Comparison of ENCODE assay signal across 11 cellular contexts in the genomic region with DNA sequence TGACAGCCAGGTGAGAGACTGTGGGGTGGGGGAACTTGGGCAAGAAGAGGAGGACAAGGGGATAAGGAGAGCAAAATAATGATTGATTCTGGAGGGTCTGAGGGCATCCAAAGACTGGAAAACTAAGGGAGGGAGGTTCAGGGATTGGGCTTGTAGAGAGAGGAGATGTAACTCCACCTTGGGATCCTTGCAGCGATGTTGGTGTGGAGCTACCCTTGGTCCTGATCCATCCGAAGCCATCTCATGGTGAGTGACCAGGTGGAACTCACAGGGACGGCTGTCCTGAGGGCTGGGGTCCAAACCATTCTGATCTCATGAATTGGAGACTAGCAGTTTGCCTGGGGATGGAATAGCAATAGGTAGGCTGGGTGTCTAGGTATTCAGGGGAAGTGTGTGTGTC. TPM values are rescaled to one million over a fixed set of nuclear protein-coding genes. Genes with fewer than 3 reads are reported as not detected.
"Had no signal": no experiment of that assay in that cellular context is flagged by ENCODE, and none has a peak within 500 bp of the region (broad histone marks: within the 10 kb centered on the region; RNA-seq: fewer than 3 reads in every experiment).

No MANE protein-coding gene starts in this region.

- H3K4me1 Mint-ChIP-seq: IgD-negative memory B cell had no signal

- H3K4me3 Mint-ChIP-seq: IgD-negative memory B cell had no signal

- H3K9me3 ChIP-seq: HAP-1 had no signal

- H3K4me2 ChIP-seq: KMS-11 had no signal

- H3K36me3 Mint-ChIP-seq: IgD-negative memory B cell had no signal

- H3K4me1 ChIP-seq: HAP-1 had no signal

- H3K27ac ChIP-seq: HL-60, KMS-11 had no signal

- DNase-seq: GOT3, H7, KBM-7 had no signal

- H3K4me3 ChIP-seq: HAP-1 had no signal

- H3K27ac Mint-ChIP-seq: IgD-negative memory B cell had no signal

- H3K9ac ChIP-seq: KMS-11 had no signal

- FAIRE-seq: HepG2 had no signal

- ATAC-seq: HCT116, HepG2 had no signal

RNA-seq across cellular contexts. Expression of gene RAB41, which starts 1.4 kb away (rescaled TPM):
- total RNA-seq: H4, H7, HepG2, HT1080 had no signal
- polyA plus RNA-seq: HepG2, IgD-negative memory B cell had no signal

RNA-seq across cellular contexts. Expression of gene KIF4A, which starts 9.3 kb away (rescaled TPM):
- polyA plus RNA-seq: IgD-negative memory B cell had no signal

RNA-seq across cellular contexts. Expression of gene ARR3, which starts 12.4 kb away (rescaled TPM):
- total RNA-seq: H4, H7, HepG2, HT1080 had no signal
- polyA plus RNA-seq: HepG2, IgD-negative memory B cell had no signal

RNA-seq across cellular contexts. Expression of gene P2RY4, which starts 20.6 kb away (rescaled TPM):
- total RNA-seq: H4, H7, HT1080 had no signal
- polyA plus RNA-seq: IgD-negative memory B cell had no signal
